In genomic region chr5:88250010-88250409, GRCh38 we compare ENCODE assay signal across 1 cellular context.
TF ChIP-seq lines count a peak whose summit lies in the region.

No MANE protein-coding gene starts in this region.

TF ChIP-seq in K562, 482 proteins besides CTCF, POLR2A, EP300 and RAD21:
- TF ChIP-seq PBX2 (CRISPR knock-in tag; IDR thresholded peaks at IDR 0.05; ENCODE audit: low read depth) (no peak), PBX2 (tag; conservative IDR thresholded peaks at IDR 0.05; ENCODE audit: low read depth) (peak; percentile 57), MEIS2 (IDR thresholded peaks at IDR 0.05; ENCODE audit: partially characterized antibody) (peak; percentile 27), TCF3 (CRISPR knock-in tag; IDR thresholded peaks at IDR 0.05) (no peak), NR2C1 (IDR thresholded peaks at IDR 0.05) (no peak), NR2C1 (tag; IDR thresholded peaks at IDR 0.05) (no peak)
